Comparison of ENCODE assay signal across 9 cellular contexts in the genomic region with DNA sequence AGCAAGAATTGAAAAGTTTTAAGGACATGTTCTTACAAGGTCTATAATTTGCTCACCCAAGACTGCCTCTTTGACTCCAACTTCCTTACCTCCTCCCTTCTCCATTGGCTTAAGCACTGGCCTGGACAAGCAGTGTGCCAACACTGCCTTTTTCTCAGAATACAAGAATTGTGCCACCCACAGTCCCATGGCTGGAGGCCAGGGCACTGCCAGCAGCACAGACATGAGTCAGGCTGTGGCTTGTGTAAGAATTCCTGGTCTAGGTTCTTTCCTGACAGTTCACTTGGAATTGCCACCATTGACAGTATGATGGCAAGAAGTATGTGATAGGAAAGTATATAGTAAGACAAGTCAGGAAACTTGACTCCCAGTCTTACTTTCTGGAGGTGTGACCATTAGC.
DNase-seq lines count a peak whose midpoint lies in the region; ATAC-seq and TF ChIP-seq lines count a peak whose summit lies in the region.
"Had no signal": no experiment of that assay in that cellular context is flagged by ENCODE, and none has a peak within 500 bp of the region (broad histone marks: within the 10 kb centered on the region; RNA-seq: fewer than 3 reads in every experiment).

No MANE protein-coding gene starts in this region.

- H3K4me3 Mint-ChIP-seq in HFFc6 = no peak overlapping the region; the same call in 1 of the 2 replicates
- H3K4me3 Mint-ChIP-seq: activated naive CD4-positive, alpha-beta T cell treated with anti-CD3 and anti-CD28 coated beads, Interleukin-2, amount 50 U/mL, for 24 hours had no signal

- intact Hi-C loops in body of pancreas (cut with DNase I) = no loop called here

- H3K36me3 ChIP-seq in body of pancreas (replicated peaks in 1 of 2; ENCODE audit: insufficient read depth in 1 of 2, low read depth in 2 of 2) (no peaks in the 10 kb centered on the region), smooth muscle cell (ENCODE audit: low read depth) (no peaks in the 10 kb centered on the region)

- no peaks in the 10 kb centered on the region for H4K20me1 ChIP-seq in smooth muscle cell (ENCODE audit: low read depth)

- H3K4me1 ChIP-seq in body of pancreas (peaks cover 40% of the 10 kb centered on the region), smooth muscle cell (ENCODE audit: low read depth) (peaks cover 5% of the 10 kb centered on the region)

- H3K27me3 ChIP-seq in body of pancreas = no peaks in the 10 kb centered on the region
- H3K27me3 ChIP-seq in smooth muscle cell (ENCODE audit: low read depth) = no peaks in the 10 kb centered on the region

- H3K9me3 Mint-ChIP-seq in HFFc6 = no peaks in the 10 kb centered on the region
- H3K9me3 Mint-ChIP-seq: activated naive CD4-positive, alpha-beta T cell treated with anti-CD3 and anti-CD28 coated beads, Interleukin-2, amount 50 U/mL, for 24 hours had no signal

- peak overlapping the region; percentile 46 to 83 (median 73) for H3K27ac ChIP-seq in body of pancreas
- peak overlapping the region; percentile 62 for H3K27ac ChIP-seq in smooth muscle cell (ENCODE audit: low read depth)

- H3F3A ChIP-seq in smooth muscle cell (ENCODE audit: low read depth) = peaks cover 3% of the 10 kb centered on the region

- H2AFZ ChIP-seq in smooth muscle cell (ENCODE audit: low read depth) = no peak overlapping the region

- peak in 2 of 3 donors; percentile 40 to 44 for TF ChIP-seq POLR2A in body of pancreas (IDR thresholded peaks at IDR 0.05)

- no peak overlapping the region; the same call in 1 of the 2 replicates for H3K27ac Mint-ChIP-seq in HFFc6
- H3K27ac Mint-ChIP-seq: activated naive CD4-positive, alpha-beta T cell treated with anti-CD3 and anti-CD28 coated beads, Interleukin-2, amount 50 U/mL, for 24 hours had no signal

- H3K4me3 ChIP-seq in body of pancreas = no peak overlapping the region
- H3K4me3 ChIP-seq in smooth muscle cell = no peak overlapping the region

- ATAC-seq in body of pancreas (peak; percentile 99), GM21526 (IDR thresholded peaks at IDR 0.05; ENCODE audit: low FRiP score, unreplicated experiment) (no peak), GM21717 (IDR thresholded peaks at IDR 0.05; ENCODE audit: unreplicated experiment) (no peak), HG03520 (IDR thresholded peaks at IDR 0.05; ENCODE audit: unreplicated experiment) (no peak)

- H3K36me3 Mint-ChIP-seq in HFFc6 (ENCODE audit: low read depth) = no peaks in the 10 kb centered on the region
- H3K36me3 Mint-ChIP-seq: activated naive CD4-positive, alpha-beta T cell treated with anti-CD3 and anti-CD28 coated beads, Interleukin-2, amount 50 U/mL, for 24 hours had no signal

- H3K27me3 Mint-ChIP-seq in HFFc6 (ENCODE audit: insufficient read depth) = no peaks in the 10 kb centered on the region; the same call in 1 of the 2 replicates
- H3K27me3 Mint-ChIP-seq: activated naive CD4-positive, alpha-beta T cell treated with anti-CD3 and anti-CD28 coated beads, Interleukin-2, amount 50 U/mL, for 24 hours had no signal

- peak; percentile 59 for DNase-seq in HFFc6
- peak; percentile 93 to 97 (median 96) for DNase-seq in body of pancreas
- peak in 36 of 51 donors; percentile 9 to 82 (median 57) for DNase-seq in hypothalamus (lab: John Stamatoyannopoulos, UW)
- DNase-seq in smooth muscle cell (lab: John Stamatoyannopoulos, UW; ENCODE audit: unreplicated experiment) = no peak
- DNase-seq in iPS-NIHi7 (ENCODE audit: extremely low spot score) = no peak

- H3K4me1 Mint-ChIP-seq in HFFc6 (ENCODE audit: low read depth) = peaks cover 7% of the 10 kb centered on the region
- H3K4me1 Mint-ChIP-seq: activated naive CD4-positive, alpha-beta T cell treated with anti-CD3 and anti-CD28 coated beads, Interleukin-2, amount 50 U/mL, for 24 hours had no signal

- H3K4me2 ChIP-seq in smooth muscle cell = peak overlapping the region; percentile 68

- H3K9ac ChIP-seq in smooth muscle cell (ENCODE audit: low read depth) = peak overlapping the region; percentile 36

- H3K9me3 ChIP-seq in body of pancreas (no peaks in the 10 kb centered on the region), smooth muscle cell (replicated peaks; ENCODE audit: low read depth) (no peaks in the 10 kb centered on the region)

- no peak for TF ChIP-seq CTCF in HFFc6 (IDR thresholded peaks at IDR 0.05)
- no peak for TF ChIP-seq CTCF in body of pancreas (IDR thresholded peaks at IDR 0.05)
- no peak for TF ChIP-seq CTCF in smooth muscle cell (IDR thresholded peaks at IDR 0.05; ENCODE audit: borderline replicate concordance, insufficient read depth, poor library complexity, severe bottlenecking)

- no peaks in the 10 kb centered on the region for H3K79me2 ChIP-seq in smooth muscle cell (ENCODE audit: low read depth)

Comparison
In these comparisons a context has a peak if more than half of its experiments do, and no peak if none do; other contexts are left out.
1. DNase-seq: peak in HFFc6 (single experiment), body of pancreas (4 of 4) and hypothalamus (36 of 51); none in smooth muscle cell (single experiment) and iPS-NIHi7 (single experiment).